ENCODE assay signal across 10 cellular contexts in the genomic region with DNA sequence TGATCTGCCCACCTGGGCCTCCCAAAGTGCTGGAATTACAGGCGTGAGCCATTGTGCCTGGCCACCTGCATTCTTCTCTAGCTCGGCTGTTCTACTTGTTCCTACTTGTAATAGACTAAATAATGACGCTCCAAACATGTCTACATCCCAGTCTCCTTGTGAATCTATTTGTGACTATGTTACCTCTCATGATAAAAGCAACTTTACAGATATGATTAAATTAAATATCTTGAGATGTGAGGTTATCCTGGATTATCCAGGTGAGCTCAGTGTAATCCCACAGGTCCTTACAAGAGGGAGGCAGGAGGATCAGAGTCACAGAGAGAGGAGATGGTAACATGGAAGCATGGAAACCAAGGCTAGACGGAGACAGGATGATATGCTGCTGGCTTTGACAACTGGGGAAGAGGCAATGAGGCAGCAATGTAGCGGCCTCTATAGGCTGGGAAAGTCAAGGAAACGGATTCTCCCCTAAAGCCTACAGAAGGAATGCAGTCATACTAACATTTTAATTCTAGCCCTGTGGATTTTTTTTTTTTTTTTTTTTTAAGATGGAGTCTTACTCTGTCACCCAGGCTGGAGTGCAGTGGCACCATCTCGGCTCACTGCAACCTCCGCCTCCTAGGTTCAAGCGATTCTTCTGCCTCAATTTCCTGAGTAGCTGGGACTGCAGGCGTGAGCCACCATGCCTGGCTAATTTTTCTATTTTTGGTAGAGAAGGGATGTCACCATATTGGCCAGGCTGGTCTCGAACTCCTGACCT. TPM values are rescaled to one million over a fixed set of nuclear protein-coding genes. Genes with fewer than 3 reads are reported as not detected.
DNase-seq lines count a peak whose midpoint lies in the region; ATAC-seq and TF ChIP-seq lines count a peak whose summit lies in the region.
"Had no signal": no experiment of that assay in that cellular context is flagged by ENCODE, and none has a peak within 500 bp of the region (broad histone marks: within the 10 kb centered on the region; RNA-seq: fewer than 3 reads in every experiment).

No MANE protein-coding gene starts in this region.

- peaks cover 39% of the 10 kb centered on the region for H3K4me1 Mint-ChIP-seq in osteocyte (ENCODE audit: unreplicated experiment)
- peaks cover 21% of the 10 kb centered on the region for H3K4me1 Mint-ChIP-seq in activated T-cell treated with anti-CD3 and anti-CD28 coated beads, Interleukin-2, amount 50 U/mL, for 24 hours (ENCODE audit: low read depth)

- no peak overlapping the region for H3K4me3 Mint-ChIP-seq in osteocyte (ENCODE audit: unreplicated experiment)
- no peak overlapping the region for H3K4me3 Mint-ChIP-seq in activated T-cell treated with anti-CD3 and anti-CD28 coated beads, Interleukin-2, amount 50 U/mL, for 24 hours

- TF ChIP-seq CTCF in choroid plexus epithelial cell (conservative IDR thresholded peaks at IDR 0.05; ENCODE audit: low read depth, low read length), result peak; percentile 78
- peak; percentile 41 for TF ChIP-seq CTCF in osteocyte (IDR thresholded peaks at IDR 0.05)

- no peak overlapping the region for H3K4me3 ChIP-seq in choroid plexus epithelial cell (ENCODE audit: low read depth, low read length)
- H3K4me3 ChIP-seq: BLaER1 treated with 17β-estradiol and CSF1 and Interleukin-3, amounts not matched to agents 10 nM and 100 nM; testis had no signal

- no peak for ATAC-seq in GM18873 (IDR thresholded peaks at IDR 0.05; ENCODE audit: low FRiP score, unreplicated experiment)

- peak overlapping the region; percentile 29 for H3K27ac Mint-ChIP-seq in osteocyte (ENCODE audit: unreplicated experiment)
- H3K27ac Mint-ChIP-seq in activated T-cell treated with anti-CD3 and anti-CD28 coated beads, Interleukin-2, amount 50 U/mL, for 24 hours, result no peak overlapping the region

- H3K36me3 Mint-ChIP-seq in osteocyte (ENCODE audit: unreplicated experiment), result no peaks in the 10 kb centered on the region
- peaks cover 2% of the 10 kb centered on the region for H3K36me3 Mint-ChIP-seq in activated T-cell treated with anti-CD3 and anti-CD28 coated beads, Interleukin-2, amount 50 U/mL, for 24 hours (ENCODE audit: low read depth)

- H3K9me3 Mint-ChIP-seq in osteocyte (ENCODE audit: unreplicated experiment), result no peaks in the 10 kb centered on the region
- H3K9me3 Mint-ChIP-seq in activated T-cell treated with anti-CD3 and anti-CD28 coated beads, Interleukin-2, amount 50 U/mL, for 24 hours, result no peaks in the 10 kb centered on the region

- DNase-seq in NCI-H526 (lab: John Stamatoyannopoulos, UW) (peak; percentile 16 to 34), NCI-H526 treated with DMSO at 0.1 percent for 48 hours (lab: John Stamatoyannopoulos, UW) (no peak), NCI-H460 (ENCODE audit: extremely low read depth, low read depth) (peak; percentile 51), choroid plexus epithelial cell (ENCODE audit: low read depth) (peak; percentile 78), osteocyte (ENCODE audit: extremely low spot score, unreplicated experiment) (no peak), NCI-H1105 treated with DMSO at 0.1 percent for 48 hours (lab: John Stamatoyannopoulos, UW) (no peak)
- DNase-seq in activated T-cell treated with anti-CD3 and anti-CD28 coated beads, Interleukin-2, amount 50 U/mL, for 24 hours, result no peak
- DNase-seq: testis had no signal

- H3K27me3 Mint-ChIP-seq in osteocyte (ENCODE audit: unreplicated experiment), result no peaks in the 10 kb centered on the region
- no peaks in the 10 kb centered on the region for H3K27me3 Mint-ChIP-seq in activated T-cell treated with anti-CD3 and anti-CD28 coated beads, Interleukin-2, amount 50 U/mL, for 24 hours

RNA-seq across cellular contexts. Expression of a gene that starts 5.0 kb away (rescaled TPM):
- 73.7 and 77.6 TPM in 2 replicates for total RNA-seq in NCI-H460 (2014; rRNA removed; shearing (Covaris generic))
- 66.8 and 69.4 TPM in 2 replicates for polyA plus RNA-seq in NCI-H460 (2014; cell fraction: nucleus; rRNA removed)
- 402 and 409 TPM in 2 replicates for total RNA-seq in osteocyte

RNA-seq across cellular contexts. Expression of a gene that starts 11.3 kb away (rescaled TPM):
- 2,388 and 2,583 TPM in 2 replicates for total RNA-seq in NCI-H460 (2014; rRNA removed; shearing (Covaris generic))
- 1,576 and 1,622 TPM in 2 replicates for polyA plus RNA-seq in NCI-H460 (2014; cell fraction: nucleus; rRNA removed)
- 1,245 and 1,310 TPM in 2 replicates for total RNA-seq in osteocyte

RNA-seq across cellular contexts. Expression of a gene that starts 39.7 kb away (rescaled TPM):
- total RNA-seq in NCI-H460 (2014; rRNA removed; shearing (Covaris generic)), result 10.8 and 17.5 TPM in 2 replicates
- polyA plus RNA-seq in NCI-H460 (2014; cell fraction: nucleus; rRNA removed), result 22.2 and 35.6 TPM in 2 replicates
- total RNA-seq in osteocyte, result 16.5 and 17.2 TPM in 2 replicates

Comparison
In these comparisons a context has a peak if more than half of its experiments do, and no peak if none do; other contexts are left out.
1. DNase-seq: peak in NCI-H526 (2 of 2), NCI-H460 (single experiment) and choroid plexus epithelial cell (single experiment); none in NCI-H526 treated with DMSO at 0.1 percent for 48 hours (single experiment), osteocyte (single experiment), activated T-cell treated with anti-CD3 and anti-CD28 coated beads, Interleukin-2, amount 50 U/mL, for 24 hours (single experiment) and NCI-H1105 treated with DMSO at 0.1 percent for 48 hours (single experiment).